ENCODE assay signal across 14 cellular contexts in genomic region chr7:17307033-17307432, GRCh38. TPM values are rescaled to one million over a fixed set of nuclear protein-coding genes. Genes with fewer than 3 reads are reported as not detected.
DNase-seq lines count a peak whose midpoint lies in the region; ATAC-seq and TF ChIP-seq lines count a peak whose summit lies in the region.
"Had no signal": no experiment of that assay in that cellular context is flagged by ENCODE, and none has a peak within 500 bp of the region (broad histone marks: within the 10 kb centered on the region; RNA-seq: fewer than 3 reads in every experiment).

No MANE protein-coding gene starts in this region.

- POLR2A ChIA-PET in SK-N-SH (lab: Yijun Ruan, JAX): no interaction called here

- H3K4me3 Mint-ChIP-seq in activated T-helper 17 cell treated with anti-CD3 and anti-CD28 coated beads, Interleukin-2, amount 50 U/mL, for 72 hours: no peak overlapping the region
- H3K4me3 Mint-ChIP-seq: activated naive CD8-positive, alpha-beta T cell had no signal

- CTCF ChIA-PET in SK-N-SH (lab: Yijun Ruan, JAX): interaction anchor here (0.7 to 1.2 kb wide), 2 partner anchors 324 to 346 kb away, joined by 3 read pairs; no protein-coding TSS in a partner anchor

- H3K36me3 ChIP-seq in ACC112 (ENCODE audit: insufficient read depth, low read length): peaks cover 14% of the 10 kb centered on the region
- no peaks in the 10 kb centered on the region for H3K36me3 ChIP-seq in SK-N-SH (replicated peaks in 1 of 2; ENCODE audit: control insufficient read depth in 1 of 2, insufficient read depth in 2 of 2, low read length in 1 of 2)

- TF ChIP-seq EP300 in SK-N-SH (IDR thresholded peaks at IDR 0.05; ENCODE audit: borderline replicate concordance in 1 of 2, low read depth in 1 of 2, low read length in 1 of 2): no peak

- 0% methylated on average over 1 of the region's 1 CpG for WGBS in SK-N-SH (ENCODE audit: low lambda C conversion rate)

- H3K9ac ChIP-seq in SK-N-SH: no peak overlapping the region

- no peaks in the 10 kb centered on the region for H3K9me2 ChIP-seq in SK-N-SH

- no peak for TF ChIP-seq RAD21 in SK-N-SH (IDR thresholded peaks at IDR 0.05; ENCODE audit: low read length)

- H3K4me2 ChIP-seq in SK-N-SH: no peak overlapping the region

- no peaks in the 10 kb centered on the region for H3K27me3 ChIP-seq in ACC112 (ENCODE audit: insufficient read depth, low read length)
- H3K27me3 ChIP-seq in SK-N-SH (ENCODE audit: insufficient read depth): peaks cover 60% of the 10 kb centered on the region; the same call in 1 of the 2 replicates

- no peaks in the 10 kb centered on the region for H3K9me3 ChIP-seq in SK-N-SH

- H3K9me3 Mint-ChIP-seq in activated T-helper 17 cell treated with anti-CD3 and anti-CD28 coated beads, Interleukin-2, amount 50 U/mL, for 72 hours: no peaks in the 10 kb centered on the region

- H3K4me1 Mint-ChIP-seq in activated T-helper 17 cell treated with anti-CD3 and anti-CD28 coated beads, Interleukin-2, amount 50 U/mL, for 72 hours: peaks cover 21% of the 10 kb centered on the region

- no peaks in the 10 kb centered on the region for H4K20me1 ChIP-seq in SK-N-SH (ENCODE audit: insufficient read depth)

- H2AFZ ChIP-seq in ACC112 (ENCODE audit: low read length, unreplicated experiment) (no peak overlapping the region), SK-N-SH (ENCODE audit: low read depth) (no peak overlapping the region)

- H3K79me2 ChIP-seq in ACC112 (ENCODE audit: control insufficient read depth, insufficient read depth, low read length, unreplicated experiment): peaks cover 93% of the 10 kb centered on the region
- no peaks in the 10 kb centered on the region for H3K79me2 ChIP-seq in SK-N-SH (ENCODE audit: insufficient read depth)

- DNase-seq in left cardiac atrium (no peak), sciatic nerve (ENCODE audit: low spot score) (no peak), GM13976 (ENCODE audit: low spot score) (no peak), UCSD-AML1 (lab: John Stamatoyannopoulos, UW; ENCODE audit: unreplicated experiment) (no peak), SK-N-SH (no peak)
- DNase-seq: cortex of kidney, head of caudate nucleus, KBM-7, mesendoderm had no signal

- H3K27me3 Mint-ChIP-seq in activated T-helper 17 cell treated with anti-CD3 and anti-CD28 coated beads, Interleukin-2, amount 50 U/mL, for 72 hours: no peaks in the 10 kb centered on the region
- H3K27me3 Mint-ChIP-seq: activated naive CD8-positive, alpha-beta T cell had no signal

- in situ Hi-C loops in GM13976 (cut with MboI; ENCODE audit: low sequenced_read_pairs, unreplicated experiment): loop anchor here (10.0 to 25.0 kb wide), 2 partner anchors 218 to 355 kb away; no protein-coding TSS in a partner anchor

- H3K27ac ChIP-seq in ACC112 (ENCODE audit: low read depth, low read length) (peak overlapping the region; percentile 82), SK-N-SH (ENCODE audit: low read depth in 2 of 2, low read length in 1 of 2) (no peak overlapping the region)

- peak; percentile 47 for ATAC-seq in activated T-helper 17 cell treated with anti-CD3 and anti-CD28 coated beads, Interleukin-2, amount 50 U/mL, for 72 hours (replicated peaks)
- ATAC-seq in left cardiac atrium (peak; percentile 61 to 81), sciatic nerve (peak; percentile 64), HG03342 (IDR thresholded peaks at IDR 0.05; ENCODE audit: unreplicated experiment) (no peak)

- H3K27ac Mint-ChIP-seq in activated T-helper 17 cell treated with anti-CD3 and anti-CD28 coated beads, Interleukin-2, amount 50 U/mL, for 72 hours: no peak overlapping the region
- H3K27ac Mint-ChIP-seq: activated naive CD8-positive, alpha-beta T cell had no signal

- peaks cover 63% of the 10 kb centered on the region for H3K4me1 ChIP-seq in ACC112 (ENCODE audit: control insufficient read depth, insufficient read depth, low read length, unreplicated experiment)
- peaks cover 0 to 8% of the 10 kb centered on the region in 2 experiments; a peak in 1 of 4 replicates for H3K4me1 ChIP-seq in SK-N-SH (ENCODE audit: control insufficient read depth in 1 of 2, insufficient read depth in 2 of 2, low read depth in 1 of 2, low read length in 1 of 2)

- peaks cover 10% of the 10 kb centered on the region for H3K36me3 Mint-ChIP-seq in activated T-helper 17 cell treated with anti-CD3 and anti-CD28 coated beads, Interleukin-2, amount 50 U/mL, for 72 hours (ENCODE audit: low read depth)

- H3K4me3 ChIP-seq in ACC112 (ENCODE audit: low read depth, low read length) (peak overlapping the region; percentile 56), SK-N-SH (ENCODE audit: low read depth in 2 of 2, low read length in 1 of 2) (no peak overlapping the region)

- intact Hi-C loops in left cardiac atrium (cut with DNase I) (no loop called here), sciatic nerve (cut with DNase I) (loop anchor here (5.0 kb wide), 1 partner anchor 335 kb away; no protein-coding TSS in a partner anchor)

- TF ChIP-seq CTCF in GM13976 (IDR thresholded peaks at IDR 0.05; ENCODE audit: borderline replicate concordance, control extremely low read depth, extremely low read depth, insufficient read depth, missing control alignments): no peak
- TF ChIP-seq CTCF in SK-N-SH (IDR thresholded peaks at IDR 0.05): no peak

- H3F3A ChIP-seq in SK-N-SH (replicated peaks; ENCODE audit: insufficient read depth): peaks cover 4% of the 10 kb centered on the region

TF ChIP-seq in SK-N-SH, 30 proteins besides CTCF, POLR2A, EP300 and RAD21 (continues in another document):
- no peak for TF ChIP-seq RFX5 (IDR thresholded peaks at IDR 0.05; ENCODE audit: low read length)
- TF ChIP-seq MAX (IDR thresholded peaks at IDR 0.05; ENCODE audit: low read depth): no peak
- no peak for TF ChIP-seq YY1 (IDR thresholded peaks at IDR 0.05; ENCODE audit: low read depth)
- TF ChIP-seq RXRA (IDR thresholded peaks at IDR 0.05; ENCODE audit: borderline replicate concordance, low read depth): no peak
- TF ChIP-seq GABPA (IDR thresholded peaks at IDR 0.05; ENCODE audit: low read depth): no peak
- no peak for TF ChIP-seq RCOR1 (IDR thresholded peaks at IDR 0.05; ENCODE audit: low read length)
- no peak for TF ChIP-seq SIN3A (IDR thresholded peaks at IDR 0.05; ENCODE audit: borderline replicate concordance, low read depth, low read length)
- TF ChIP-seq REST (IDR thresholded peaks at IDR 0.05; ENCODE audit: low read depth, low read length): no peak
- no peak for TF ChIP-seq TAF1 (IDR thresholded peaks at IDR 0.05; ENCODE audit: borderline replicate concordance, low read depth, low read length)
- no peak for TF ChIP-seq MEF2A (IDR thresholded peaks at IDR 0.05; ENCODE audit: borderline replicate concordance, low read depth)
- no peak for TF ChIP-seq MXI1 (IDR thresholded peaks at IDR 0.05; ENCODE audit: low read depth, low read length)
- TF ChIP-seq ELF1 (IDR thresholded peaks at IDR 0.05): no peak
- TF ChIP-seq POLR2AphosphoS5 (IDR thresholded peaks at IDR 0.05; ENCODE audit: low read depth, low read length): no peak
- no peak for TF ChIP-seq EZH2phosphoT487 (IDR thresholded peaks at IDR 0.05; ENCODE audit: borderline replicate concordance, low read depth)
- no peak for TF ChIP-seq SMC3 (IDR thresholded peaks at IDR 0.05; ENCODE audit: low read depth, low read length)
- no peak for TF ChIP-seq FOSL2 (IDR thresholded peaks at IDR 0.05; ENCODE audit: borderline replicate concordance, low read depth)

RNA-seq across cellular contexts. Expression of gene AHR, which starts 8.6 kb away (rescaled TPM):
- total RNA-seq in activated T-helper 17 cell treated with anti-CD3 and anti-CD28 coated beads, Interleukin-2, amount 50 U/mL, for 72 hours: 10 to 100 TPM; 62.0 to 64.3 TPM
- total RNA-seq in left cardiac atrium: 10 to 100 TPM; 26.4 to 30.2 TPM
- total RNA-seq in sciatic nerve: 288 TPM
- polyA plus RNA-seq in SK-N-SH (2012; rRNA removed): 0.13 TPM in 1 of 2 replicates, not detected in the other
- polyA plus RNA-seq in SK-N-SH (2012; cell fraction: cytosol; rRNA removed): 0.01 TPM in 1 of 2 replicates, not detected in the other
- polyA plus RNA-seq in SK-N-SH (2012; cell fraction: nucleus; rRNA removed): 0.02 TPM in 1 of 2 replicates, not detected in the other
- total RNA-seq: OCI-LY7 had no signal
